Comparison of ENCODE assay signal across 16 cellular contexts in genomic region chr20:1867495-1868260, GRCh38. TPM values are rescaled to one million over a fixed set of nuclear protein-coding genes. Genes with fewer than 3 reads are reported as not detected.
A peak's percentile ranks its signal among the peaks of the same experiment; 100 is the strongest.
DNase-seq lines count a peak whose midpoint lies in the region; ATAC-seq and TF ChIP-seq lines count a peak whose summit lies in the region.
"Had no signal": no experiment of that assay in that cellular context is flagged by ENCODE, and none has a peak within 500 bp of the region (broad histone marks: within the 10 kb centered on the region; RNA-seq: fewer than 3 reads in every experiment).

No MANE protein-coding gene starts in this region.

- no peak for TF ChIP-seq EP300 in esophagus muscularis mucosa (IDR thresholded peaks at IDR 0.05)

- no peak overlapping the region for H3K27ac Mint-ChIP-seq in type B pancreatic cell
- H3K27ac Mint-ChIP-seq: CD4-positive, alpha-beta T cell had no signal

- 35% methylated on average over 3 of the region's 3 CpGs for WGBS in esophagus muscularis mucosa

- no peak overlapping the region for H3K27ac ChIP-seq in esophagus muscularis mucosa (replicated peaks in 1 of 4)
- H3K27ac ChIP-seq: SJSA1 had no signal

- no peaks in the 10 kb centered on the region for H3K9me3 Mint-ChIP-seq in type B pancreatic cell
- H3K9me3 Mint-ChIP-seq: CD4-positive, alpha-beta T cell had no signal

- H3K4me3 Mint-ChIP-seq in type B pancreatic cell = no peak overlapping the region
- H3K4me3 Mint-ChIP-seq: CD4-positive, alpha-beta T cell had no signal

- no peak for TF ChIP-seq POLR2A in esophagus muscularis mucosa (IDR thresholded peaks at IDR 0.05; ENCODE audit: low read depth)

- no peaks in the 10 kb centered on the region for H3K36me3 ChIP-seq in esophagus muscularis mucosa
- H3K36me3 ChIP-seq: SJSA1 had no signal

- peaks cover 17% of the 10 kb centered on the region for H3K27me3 Mint-ChIP-seq in type B pancreatic cell

- no peaks in the 10 kb centered on the region for H3K9me3 ChIP-seq in esophagus muscularis mucosa
- H3K9me3 ChIP-seq: SJSA1 had no signal

- peak; percentile 17 for DNase-seq in SIG-M5 treated with dmso at 0.1 percent for 504 hours (lab: John Stamatoyannopoulos, UW; ENCODE audit: unreplicated experiment)
- no peak for DNase-seq in SIG-M5 (lab: John Stamatoyannopoulos, UW)
- DNase-seq in NCI-H69 (lab: John Stamatoyannopoulos, UW) = peak; percentile 27
- peak; percentile 33 for DNase-seq in fibroblast of pulmonary artery (ENCODE audit: low read depth)
- DNase-seq in type B pancreatic cell (ENCODE audit: extremely low spot score, unreplicated experiment) = peak; percentile 53
- DNase-seq in NOMO-1 treated with dmso at 0.1 percent for 144 hours (lab: John Stamatoyannopoulos, UW; ENCODE audit: unreplicated experiment) = no peak
- no peak for DNase-seq in esophagus muscularis mucosa (ENCODE audit: extremely low spot score)
- DNase-seq: Calu3; CD4-positive, alpha-beta T cell; DMS79; NCI-H1048; NCI-H187; NCI-H446 had no signal

- H3K27me3 ChIP-seq in esophagus muscularis mucosa = peaks cover 0 to 22% (median 4%) of the 10 kb centered on the region in 4 donors

- no peak for ATAC-seq in HG03460 (IDR thresholded peaks at IDR 0.05; ENCODE audit: unreplicated experiment)

- TF ChIP-seq CTCF in fibroblast of pulmonary artery (IDR thresholded peaks at IDR 0.05; ENCODE audit: low read length, missing control alignments) = no peak
- TF ChIP-seq CTCF in type B pancreatic cell (conservative IDR thresholded peaks at IDR 0.05) = no peak
- TF ChIP-seq CTCF in esophagus muscularis mucosa (IDR thresholded peaks at IDR 0.05) = no peak

- no peaks in the 10 kb centered on the region for H3K36me3 Mint-ChIP-seq in type B pancreatic cell

- intact Hi-C loops in esophagus muscularis mucosa (cut with DNase I) = no loop called here

- no peaks in the 10 kb centered on the region for H3K4me1 ChIP-seq in esophagus muscularis mucosa
- H3K4me1 ChIP-seq: SJSA1 had no signal

- H3K4me3 ChIP-seq in fibroblast of pulmonary artery (replicated peaks; ENCODE audit: low read depth, low read length) (no peak overlapping the region), esophagus muscularis mucosa (no peak overlapping the region)
- H3K4me3 ChIP-seq: SJSA1 had no signal

- no peaks in the 10 kb centered on the region for H3K4me1 Mint-ChIP-seq in type B pancreatic cell (ENCODE audit: unreplicated experiment)

RNA-seq across cellular contexts. Expression of gene SIRPA, which starts 27.5 kb away (rescaled TPM):
- total RNA-seq in type B pancreatic cell (ENCODE audit: low replicate concordance) (11.4 and 12.3 TPM in 2 replicates), esophagus muscularis mucosa (10 to 100 TPM; 19.5 to 39.8 (median 32.5) TPM)
- total RNA-seq: OCI-LY7 had no signal

Comparison
In these comparisons a context has a peak if more than half of its experiments do, and no peak if none do; other contexts are left out.
1. DNase-seq: peak in SIG-M5 treated with dmso at 0.1 percent for 504 hours (single experiment), NCI-H69 (single experiment), fibroblast of pulmonary artery (single experiment) and type B pancreatic cell (single experiment); none in SIG-M5 (single experiment), NOMO-1 treated with dmso at 0.1 percent for 144 hours (single experiment) and esophagus muscularis mucosa (single experiment).